Comparison of ENCODE assay signal across 28 cellular contexts in the genomic region with DNA sequence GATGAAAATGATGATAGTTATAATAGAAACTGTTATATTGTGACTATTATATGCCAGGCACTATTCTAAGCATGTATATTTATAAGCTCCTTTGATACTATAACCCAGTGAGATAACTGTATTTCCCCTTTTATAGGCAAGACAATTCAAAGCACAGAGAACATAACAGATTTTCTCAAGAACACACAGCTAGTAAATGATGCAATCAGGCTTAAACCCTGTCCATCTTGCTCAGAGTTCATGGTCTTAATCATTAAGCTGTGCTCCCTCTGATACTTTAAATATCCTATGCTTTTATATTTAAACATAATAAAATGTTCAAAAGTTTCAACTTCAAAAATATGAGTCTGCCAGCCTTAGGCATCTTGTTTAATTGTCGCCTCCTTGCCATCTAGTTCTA.
"Had no signal": no experiment of that assay in that cellular context is flagged by ENCODE, and none has a peak within 500 bp of the region (broad histone marks: within the 10 kb centered on the region; RNA-seq: fewer than 3 reads in every experiment).

No MANE protein-coding gene starts in this region.

- H3K9me3 Mint-ChIP-seq: dendritic cell treated with granulocyte-macrophage colony-stimulating factor and Interleukin-4, amounts not matched to agents 40 ng/mL and 50 ng/mL, for 4 days; effector memory CD8-positive, alpha-beta T cell; endodermal cell had no signal

- H3K36me3 ChIP-seq: colonic mucosa, gastrocnemius medialis had no signal

- H3K27me3 ChIP-seq: colonic mucosa, dorsolateral prefrontal cortex, esophagus muscularis mucosa, esophagus squamous epithelium, foreskin keratinocyte, gastrocnemius medialis, gastroesophageal sphincter, heart left ventricle, heart right ventricle, hepatocyte had no signal

- H3K4me3 Mint-ChIP-seq: dendritic cell treated with granulocyte-macrophage colony-stimulating factor and Interleukin-4, amounts not matched to agents 40 ng/mL and 50 ng/mL, for 4 days; effector memory CD8-positive, alpha-beta T cell; endodermal cell had no signal

- H3K79me2 ChIP-seq: hepatocyte had no signal

- H3K4me3 ChIP-seq: colonic mucosa, coronary artery, dorsolateral prefrontal cortex, esophagus muscularis mucosa, esophagus squamous epithelium, gastrocnemius medialis, gastroesophageal sphincter, heart left ventricle, heart right ventricle, hepatocyte had no signal

- H3K27me3 Mint-ChIP-seq: effector memory CD8-positive, alpha-beta T cell had no signal

- H2AFZ ChIP-seq: hepatocyte had no signal

- H3K9me3 ChIP-seq: colonic mucosa, esophagus muscularis mucosa, esophagus squamous epithelium, gastrocnemius medialis, gastroesophageal sphincter, heart left ventricle, heart right ventricle had no signal

- H3K4me1 ChIP-seq: colonic mucosa, esophagus muscularis mucosa, esophagus squamous epithelium, foreskin keratinocyte, gastrocnemius medialis, gastroesophageal sphincter, heart left ventricle, heart right ventricle had no signal

- H3K4me2 ChIP-seq: hepatocyte had no signal

- FAIRE-seq: endometrium, endothelial cell of umbilical vein, frontal cortex had no signal

- H3K27ac Mint-ChIP-seq: dendritic cell treated with granulocyte-macrophage colony-stimulating factor and Interleukin-4, amounts not matched to agents 40 ng/mL and 50 ng/mL, for 4 days; effector memory CD8-positive, alpha-beta T cell; endodermal cell had no signal

- H3K27ac ChIP-seq: colonic mucosa, coronary artery, dorsolateral prefrontal cortex, epithelial cell of prostate, esophagus muscularis mucosa, esophagus squamous epithelium, foreskin keratinocyte, gastrocnemius medialis, gastroesophageal sphincter, heart left ventricle, heart right ventricle, hepatocyte had no signal

- ATAC-seq: effector memory CD8-positive, alpha-beta T cell; esophagus mucosa; foreskin keratinocyte; gastrocnemius medialis; gastroesophageal sphincter; heart left ventricle; heart right ventricle had no signal

- DNase-seq: colonic mucosa; cortex of kidney; dermis blood vessel endothelial cell; dorsolateral prefrontal cortex; effector CD4-positive, alpha-beta T cell; effector CD8-positive, alpha-beta T cell; effector memory CD4-positive, alpha-beta T cell; effector memory CD8-positive, alpha-beta T cell; esophagus squamous epithelium; foreskin fibroblast; foreskin keratinocyte; foreskin melanocyte; gastrocnemius medialis; glutamatergic neuron; head of caudate nucleus; heart left ventricle; heart right ventricle had no signal
